In the genomic region with DNA sequence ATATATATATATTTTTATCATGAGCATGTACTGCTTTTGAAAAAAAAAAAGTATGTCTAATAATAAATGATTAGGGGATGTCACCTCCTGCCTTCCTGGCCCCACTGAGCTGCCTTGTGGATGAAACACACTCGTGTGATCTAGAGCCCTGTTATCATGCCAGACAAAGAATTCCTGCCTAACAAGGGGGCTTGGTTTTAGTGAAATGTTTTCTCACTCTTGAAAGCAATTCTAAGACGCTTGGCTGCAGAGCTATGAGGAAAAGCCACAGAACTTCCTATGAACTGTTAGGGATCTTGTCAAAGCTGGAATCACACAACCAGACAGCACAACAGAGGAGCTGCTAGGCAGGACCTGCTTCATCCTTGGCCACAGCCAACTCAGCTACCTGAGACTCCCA, we compare ENCODE assay signal across 27 cellular contexts. TPM values are rescaled to one million over a fixed set of nuclear protein-coding genes. Genes with fewer than 3 reads are reported as not detected.
"Had no signal": no experiment of that assay in that cellular context is flagged by ENCODE, and none has a peak within 500 bp of the region (broad histone marks: within the 10 kb centered on the region; RNA-seq: fewer than 3 reads in every experiment).

No MANE protein-coding gene starts in this region.

- ATAC-seq: activated T-helper 17 cell treated with anti-CD3 and anti-CD28 coated beads, Interleukin-2, amount 50 U/mL, for 72 hours; Right ventricle myocardium inferior; T-cell had no signal

- H3K27ac ChIP-seq: SK-N-MC had no signal

- H3K4me3 ChIP-seq: SK-N-MC had no signal

- DNase-seq: activated CD4-positive, alpha-beta memory T cell treated with anti-CD3 and anti-CD28 coated beads for 36 hours; activated CD4-positive, alpha-beta T cell treated with anti-CD3 and anti-CD28 coated beads, Interleukin-2, amount 10 ng/mL, durations not matched to agents 7 days and 5 days; activated CD4-positive, CD25-positive, alpha-beta regulatory T cell; activated CD8-positive, alpha-beta memory T cell treated with anti-CD3 and anti-CD28 coated beads for 24 hours; activated gamma-delta T cell treated with Interleukin-2 at 50 U/mL for 16 hours; activated naive CD4-positive, alpha-beta T cell treated with anti-CD3 and anti-CD28 coated beads, Interleukin-2, amount 50 U/mL, for 16 hours; activated T-cell treated with anti-CD3 and anti-CD28 coated beads for 4 hours; activated T-cell treated with anti-CD3 and anti-CD28 coated beads, Interleukin-2, amount 50 U/mL, for 48 hours; aorta; KG1; NCI-H1048; NCI-H146; NCI-H187 treated with DMSO at 0.1 percent for 48 hours; NCI-H2081 treated with DMSO at 0.1 percent for 48 hours; NCI-H2171 treated with DMSO at 0.1 percent for 48 hours; NCI-H345; NCI-H510A; NCI-H526 treated with DMSO at 0.1 percent for 48 hours; NCI-H82; RPMI8226; T-cell; T-helper 2 cell; T1000 had no signal

RNA-seq across cellular contexts. Expression of a gene that starts 4.0 kb away (rescaled TPM):
- total RNA-seq: OCI-LY7 had no signal

RNA-seq across cellular contexts. Expression of a gene that starts 18.6 kb away (rescaled TPM):
- total RNA-seq: activated CD4-positive, alpha-beta T cell treated with anti-CD3 and anti-CD28 coated beads, Interleukin-2, amount 10 ng/mL, durations not matched to agents 7 days and 5 days; OCI-LY7 had no signal

RNA-seq across cellular contexts. Expression of a gene that starts 19.0 kb away (rescaled TPM):
- total RNA-seq: activated CD4-positive, alpha-beta memory T cell treated with anti-CD3 and anti-CD28 coated beads for 36 hours; activated CD4-positive, alpha-beta T cell treated with anti-CD3 and anti-CD28 coated beads, Interleukin-2, amount 10 ng/mL, durations not matched to agents 7 days and 5 days; OCI-LY7 had no signal
